Comparison of ENCODE assay signal across 1 cellular context in the genomic region with DNA sequence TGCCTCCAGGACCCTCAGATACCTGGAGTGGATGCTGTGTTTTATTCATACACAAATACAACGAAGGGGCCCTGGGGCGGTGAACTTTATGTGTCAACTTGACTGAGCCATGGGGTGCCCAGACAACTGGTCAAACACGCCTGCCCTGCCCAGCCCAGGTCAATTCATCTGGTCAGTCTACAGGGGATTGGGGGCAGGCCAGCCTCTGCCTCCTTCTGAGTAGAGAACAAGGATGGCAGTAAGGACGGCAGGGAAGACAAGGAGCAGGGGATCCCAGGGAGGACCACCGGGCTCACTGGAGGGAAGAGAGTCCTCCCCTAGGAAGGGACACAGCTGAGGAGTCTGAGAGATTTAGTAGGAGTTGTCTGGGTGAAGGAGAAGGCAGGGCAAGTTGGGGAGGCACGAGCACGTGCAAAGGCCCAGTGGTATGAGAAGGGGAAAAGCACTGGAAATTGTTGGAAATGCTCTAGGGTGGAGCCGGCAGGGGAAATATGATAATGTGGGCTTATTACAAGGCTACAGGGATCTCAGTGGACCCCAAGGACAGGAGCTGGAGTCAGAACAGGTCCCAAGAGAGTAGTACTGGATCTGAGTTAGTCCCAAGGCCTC.
TF ChIP-seq lines count a peak whose summit lies in the region.

No MANE protein-coding gene starts in this region.

TF ChIP-seq in HEK293, 187 proteins besides CTCF, POLR2A, EP300 and RAD21 (continued from another document):
- TF ChIP-seq ZNF433 (tag by site-specific recombination; IDR thresholded peaks at IDR 0.05; ENCODE audit: low read depth) = no peak
- peak; percentile 93 for TF ChIP-seq ZNF623 (tag by site-specific recombination; IDR thresholded peaks at IDR 0.05)
